In genomic region chr5:160133918-160134304, GRCh38 we compare ENCODE assay signal across 16 cellular contexts. TPM values are rescaled to one million over a fixed set of nuclear protein-coding genes. Genes with fewer than 3 reads are reported as not detected.
DNase-seq lines count a peak whose midpoint lies in the region; ATAC-seq, FAIRE-seq and TF ChIP-seq lines count a peak whose summit lies in the region.
"Had no signal": no experiment of that assay in that cellular context is flagged by ENCODE, and none has a peak within 500 bp of the region (broad histone marks: within the 10 kb centered on the region; RNA-seq: fewer than 3 reads in every experiment).

No MANE protein-coding gene starts in this region.

- DNase-seq in HAP-1 (ENCODE audit: low spot score in 2 of 2) (peak; percentile 47 to 92), coronary artery (ENCODE audit: low spot score) (no peak), left lung (no peak), testis (no peak), KBM-7 (no peak), NCI-H2081 treated with DMSO at 0.1 percent for 48 hours (lab: John Stamatoyannopoulos, UW) (no peak), urothelium cell line (ENCODE audit: low spot score) (no peak)
- DNase-seq: activated B cell treated with CpG ODN at 0.5 μM for 24 hours; CD4-positive, alpha-beta memory T cell; DND-41; MG63; stimulated activated naive CD4-positive, alpha-beta T cell treated with Interleukin-2 at 50 U/mL for 16 hours had no signal

- no peaks in the 10 kb centered on the region for H3K36me3 ChIP-seq in HAP-1 (replicated peaks)
- H3K36me3 ChIP-seq in left lung: no peaks in the 10 kb centered on the region
- no peaks in the 10 kb centered on the region for H3K36me3 ChIP-seq in testis (ENCODE audit: low read depth, missing control alignments)
- H3K36me3 ChIP-seq: MG63 had no signal

- H3K27me3 ChIP-seq in HAP-1 (ENCODE audit: low read depth) (no peaks in the 10 kb centered on the region), left lung (no peaks in the 10 kb centered on the region), testis (no peaks in the 10 kb centered on the region)
- H3K27me3 ChIP-seq: MG63 had no signal

- FAIRE-seq in urothelium cell line (lab: Jason Lieb, UNC): no peak
- FAIRE-seq: endometrium, GM19239, HTR-8/SVneo had no signal

- TF ChIP-seq CTCF in coronary artery (IDR thresholded peaks at IDR 0.05) (no peak), left lung (IDR thresholded peaks at IDR 0.05) (no peak), testis (IDR thresholded peaks at IDR 0.05) (no peak)

- no peak for TF ChIP-seq POLR2A in testis (IDR thresholded peaks at IDR 0.05)

- WGBS in testis, 2 donors: 8 to 16% methylated on average over 4 to 7 of the region's 7 CpGs

- H3K4me1 ChIP-seq in HAP-1 (peaks cover 19% of the 10 kb centered on the region), left lung (no peaks in the 10 kb centered on the region), testis (peaks cover 18% of the 10 kb centered on the region)

- peak; percentile 50 for ATAC-seq in left lung
- ATAC-seq in GM18909 (IDR thresholded peaks at IDR 0.05; ENCODE audit: poor library complexity, unreplicated experiment): no peak

- in situ Hi-C loops in HAP-1 (cut with MboI; ENCODE audit: low sequenced_read_pairs): no loop called here
- in situ Hi-C loops in KBM-7 (cut with MboI; ENCODE audit: low pct_unique_long_range_greater_than_20kb, low sequenced_read_pairs): no loop called here

- intact Hi-C loops in left lung (cut with DNase I): no loop called here
- intact Hi-C loops in testis (cut with DNase I; ENCODE audit: low total_unique reads): no loop called here

- H3K4me3 ChIP-seq in HAP-1 (no peak overlapping the region), coronary artery (peak overlapping the region; percentile 56), left lung (no peak overlapping the region), testis (peak overlapping the region in 1 of 2 donors; percentile 27)
- H3K4me3 ChIP-seq: MG63 had no signal

- peak overlapping the region in 1 of 2 donors; percentile 87 for H3K27ac ChIP-seq in coronary artery
- H3K27ac ChIP-seq in left lung: no peak overlapping the region
- H3K27ac ChIP-seq in testis: peak overlapping the region; percentile 86 to 90

- H3K9me3 ChIP-seq in HAP-1 (no peaks in the 10 kb centered on the region), left lung (no peaks in the 10 kb centered on the region), testis (no peaks in the 10 kb centered on the region)
- H3K9me3 ChIP-seq: MG63 had no signal

RNA-seq across cellular contexts. Expression of gene PWWP2A, which starts 14.7 kb away (rescaled TPM):
- total RNA-seq in left lung (10 to 100 TPM; 24.6 to 25.2 TPM), testis (10 to 100 TPM; 48.9 to 51.6 TPM)
- polyA plus RNA-seq in testis (ENCODE audit: insufficient read depth, low read depth, low replicate concordance): 12.0 TPM

Comparison
In these comparisons a context has a peak if more than half of its experiments do, and no peak if none do; other contexts are left out.
1. DNase-seq: peak in HAP-1 (2 of 2); none in coronary artery (single experiment), left lung (0 of 2), testis (single experiment), KBM-7 (single experiment), NCI-H2081 treated with DMSO at 0.1 percent for 48 hours (single experiment) and urothelium cell line (single experiment).
2. H3K27ac ChIP-seq: peak in testis (2 of 2); none in left lung (0 of 2).